18 cellular contexts compared by ENCODE assay signal in genomic region chr7:41788556-41788955, GRCh38.
"Had no signal": no experiment of that assay in that cellular context is flagged by ENCODE, and none has a peak within 500 bp of the region (broad histone marks: within the 10 kb centered on the region; RNA-seq: fewer than 3 reads in every experiment).

No MANE protein-coding gene starts in this region.

- H3K36me3 Mint-ChIP-seq: activated naive CD8-positive, alpha-beta T cell had no signal

- H3K27ac ChIP-seq: brain microvascular endothelial cell, esophagus squamous epithelium, heart left ventricle, stomach, vagina had no signal

- H3K27me3 ChIP-seq: brain microvascular endothelial cell, esophagus squamous epithelium, heart left ventricle, ovary, stomach, vagina had no signal

- DNase-seq: activated CD4-positive, alpha-beta T cell treated with anti-CD3 and anti-CD28 coated beads, Interleukin-2, amount 50 U/mL, for 4 hours; activated gamma-delta T cell; activated T-cell treated with anti-CD3 and anti-CD28 coated beads, Interleukin-2, amount 50 U/mL, for 1 hour; brain microvascular endothelial cell; dermis blood vessel endothelial cell; esophagus squamous epithelium; foreskin melanocyte; heart left ventricle; islet precursor cell; left ventricle myocardium superior; mesendoderm; ovary; stimulated activated CD4-positive, alpha-beta T cell treated with anti-CD3 and anti-CD28 coated beads, Interleukin-15, amount 100 ng/mL, for 24 hours; stimulated activated CD4-positive, alpha-beta T cell treated with anti-CD3 and anti-CD28 coated beads, Interleukin-4, amount 100 ng/mL, for 4 hours; stomach had no signal

- H3K27ac Mint-ChIP-seq: activated naive CD8-positive, alpha-beta T cell; T-helper 2 cell treated with Interferon-gamma antibody and Interleukin-4, amounts not matched to agents 5 μg/mL and 100 μg/mL, for 36 hours had no signal

- H3K9me3 ChIP-seq: esophagus squamous epithelium, heart left ventricle, ovary, stomach, vagina had no signal

- H3K36me3 ChIP-seq: brain microvascular endothelial cell, esophagus squamous epithelium, heart left ventricle, ovary, stomach, vagina had no signal

- H3K4me1 ChIP-seq: esophagus squamous epithelium, vagina had no signal

- H3K27me3 Mint-ChIP-seq: activated naive CD8-positive, alpha-beta T cell had no signal

- H3K4me3 Mint-ChIP-seq: activated naive CD8-positive, alpha-beta T cell; T-helper 2 cell treated with Interferon-gamma antibody and Interleukin-4, amounts not matched to agents 5 μg/mL and 100 μg/mL, for 36 hours had no signal

- H3K9me3 Mint-ChIP-seq: T-helper 2 cell treated with Interferon-gamma antibody and Interleukin-4, amounts not matched to agents 5 μg/mL and 100 μg/mL, for 36 hours had no signal

- H3K4me3 ChIP-seq: esophagus squamous epithelium, heart left ventricle, ovary, stomach, vagina had no signal
